Comparison of ENCODE assay signal across 10 cellular contexts in genomic region chr5:176675676-176676360, GRCh38. TPM values are rescaled to one million over a fixed set of nuclear protein-coding genes. Genes with fewer than 3 reads are reported as not detected.
A peak's percentile ranks its signal among the peaks of the same experiment; 100 is the strongest.
DNase-seq lines count a peak whose midpoint lies in the region; ATAC-seq lines count a peak whose summit lies in the region.
"Had no signal": no experiment of that assay in that cellular context is flagged by ENCODE, and none has a peak within 500 bp of the region (broad histone marks: within the 10 kb centered on the region; RNA-seq: fewer than 3 reads in every experiment).

No MANE protein-coding gene starts in this region.

- peak; percentile 38 for DNase-seq in AG08395 (ENCODE audit: low spot score)
- DNase-seq in H7: peak; percentile 83
- DNase-seq in SW480 (ENCODE audit: low spot score): peak; percentile 59
- DNase-seq in iPS-NIHi7 (ENCODE audit: extremely low spot score): peak; percentile 67
- no peak for DNase-seq in stimulated activated CD4-positive, alpha-beta T cell treated with anti-CD3 and anti-CD28 coated beads, Interleukin-4, amount 100 ng/mL, for 4 hours
- DNase-seq in epidermal melanocyte (ENCODE audit: insufficient read length, low spot score): no peak
- DNase-seq: central memory CD4-positive, alpha-beta T cell had no signal

- peaks cover 6% of the 10 kb centered on the region for H3K27me3 ChIP-seq in H7 (ENCODE audit: control insufficient read depth, insufficient read depth, low read length)

- ATAC-seq in GM21526 (IDR thresholded peaks at IDR 0.05; ENCODE audit: low FRiP score, unreplicated experiment) (no peak), GM18517 (IDR thresholded peaks at IDR 0.05; ENCODE audit: unreplicated experiment) (no peak)

- H3K4me3 ChIP-seq in H7 (ENCODE audit: insufficient read depth, low read depth, low read length): no peak overlapping the region

- H3K36me3 ChIP-seq in H7 (replicated peaks; ENCODE audit: control insufficient read depth, insufficient read depth, low read length): no peaks in the 10 kb centered on the region

RNA-seq across cellular contexts. Expression of gene TSPAN17, which starts 28.5 kb away (rescaled TPM):
- 39.8 and 50.7 TPM in 2 replicates for total RNA-seq in H7 (2014; rRNA removed; shearing (Covaris generic))

RNA-seq across cellular contexts. Expression of gene EIF4E1B, which starts 45.3 kb away (rescaled TPM):
- 0.33 and 0.97 TPM in 2 replicates for total RNA-seq in H7 (2014; rRNA removed; shearing (Covaris generic))
- total RNA-seq: T-helper 2 cell treated with Interferon-gamma antibody and Interleukin-4, amounts not matched to agents 100 ng/mL and 5 ng/mL, for 36 hours had no signal

RNA-seq across cellular contexts. Expression of gene SNCB, which starts 45.5 kb away (rescaled TPM):
- total RNA-seq in H7 (2014; rRNA removed; shearing (Covaris generic)): 4.7 and 7.2 TPM in 2 replicates
- total RNA-seq: T-helper 2 cell treated with Interferon-gamma antibody and Interleukin-4, amounts not matched to agents 100 ng/mL and 5 ng/mL, for 36 hours had no signal

Comparison
In these comparisons a context has a peak if more than half of its experiments do, and no peak if none do; other contexts are left out.
1. DNase-seq: peak in AG08395 (single experiment), H7 (single experiment), SW480 (single experiment) and iPS-NIHi7 (single experiment); none in stimulated activated CD4-positive, alpha-beta T cell treated with anti-CD3 and anti-CD28 coated beads, Interleukin-4, amount 100 ng/mL, for 4 hours (0 of 2) and epidermal melanocyte (single experiment).